Comparison of ENCODE assay signal across 13 cellular contexts in genomic region chr7:73685311-73685710, GRCh38. TPM values are rescaled to one million over a fixed set of nuclear protein-coding genes. Genes with fewer than 3 reads are reported as not detected.
DNase-seq lines count a peak whose midpoint lies in the region; ATAC-seq and TF ChIP-seq lines count a peak whose summit lies in the region.
"Had no signal": no experiment of that assay in that cellular context is flagged by ENCODE, and none has a peak within 500 bp of the region (broad histone marks: within the 10 kb centered on the region; RNA-seq: fewer than 3 reads in every experiment).

No MANE protein-coding gene starts in this region.

- H3K4me3 Mint-ChIP-seq in T-helper 2 cell treated with Interferon-gamma antibody and Interleukin-4, amounts not matched to agents 5 μg/mL and 100 μg/mL, for 36 hours: peak overlapping the region; percentile 64
- peak overlapping the region; percentile 90 for H3K4me3 Mint-ChIP-seq in mesothelial cell of epicardium

- peaks cover 26% of the 10 kb centered on the region for H3K4me1 Mint-ChIP-seq in T-helper 2 cell treated with Interferon-gamma antibody and Interleukin-4, amounts not matched to agents 5 μg/mL and 100 μg/mL, for 36 hours (ENCODE audit: low read depth)
- H3K4me1 Mint-ChIP-seq in mesothelial cell of epicardium: peaks cover 25% of the 10 kb centered on the region

- POLR2A ChIA-PET in RWPE1 (lab: Yijun Ruan, JAX; ENCODE audit: low non-redundant PET): no interaction called here

- H3K9me3 Mint-ChIP-seq in T-helper 2 cell treated with Interferon-gamma antibody and Interleukin-4, amounts not matched to agents 5 μg/mL and 100 μg/mL, for 36 hours: no peaks in the 10 kb centered on the region
- H3K9me3 Mint-ChIP-seq in mesothelial cell of epicardium: no peaks in the 10 kb centered on the region

- CTCF ChIA-PET in RWPE1 (lab: Yijun Ruan, JAX): no interaction called here

- no peak for DNase-seq in T-helper 2 cell treated with Interferon-gamma antibody and Interleukin-4, amounts not matched to agents 5 μg/mL and 100 μg/mL, for 36 hours (ENCODE audit: low spot score)
- DNase-seq in T-helper 2 cell: no peak
- DNase-seq in RWPE1 (ENCODE audit: low spot score): no peak
- no peak for DNase-seq in mesothelial cell of epicardium (ENCODE audit: low spot score in 2 of 2, unreplicated experiment in 2 of 2)
- no peak for DNase-seq in amygdala (lab: John Stamatoyannopoulos, UW)
- DNase-seq: 8988T, NCI-H2029 treated with DMSO at 0.1 percent for 48 hours, SIG-M5, thyroid gland had no signal

- no peak overlapping the region for H3K27ac Mint-ChIP-seq in T-helper 2 cell treated with Interferon-gamma antibody and Interleukin-4, amounts not matched to agents 5 μg/mL and 100 μg/mL, for 36 hours
- H3K27ac Mint-ChIP-seq in mesothelial cell of epicardium: no peak overlapping the region

- no peak for TF ChIP-seq CTCF in RWPE1 (conservative IDR thresholded peaks at IDR 0.05; ENCODE audit: low read depth)
- TF ChIP-seq CTCF in mesothelial cell of epicardium (IDR thresholded peaks at IDR 0.05; ENCODE audit: unreplicated experiment): no peak

- H3K27me3 Mint-ChIP-seq in T-helper 2 cell treated with Interferon-gamma antibody and Interleukin-4, amounts not matched to agents 5 μg/mL and 100 μg/mL, for 36 hours (ENCODE audit: low read depth): no peaks in the 10 kb centered on the region
- H3K27me3 Mint-ChIP-seq in mesothelial cell of epicardium (ENCODE audit: low read depth): no peaks in the 10 kb centered on the region

- no peak for ATAC-seq in HG02885 (IDR thresholded peaks at IDR 0.05; ENCODE audit: poor library complexity, unreplicated experiment)

- H3K27ac ChIP-seq in RWPE1: peak overlapping the region; percentile 14; the same call in 1 of the 2 replicates
- H3K27ac ChIP-seq: cardiac muscle cell, HL-60, prostate gland, thyroid gland had no signal

- H3K36me3 Mint-ChIP-seq in T-helper 2 cell treated with Interferon-gamma antibody and Interleukin-4, amounts not matched to agents 5 μg/mL and 100 μg/mL, for 36 hours (ENCODE audit: low read depth): peaks cover 26% of the 10 kb centered on the region
- H3K36me3 Mint-ChIP-seq in mesothelial cell of epicardium: peaks cover 27% of the 10 kb centered on the region

RNA-seq across cellular contexts. Expression of gene BUD23, which starts 1.9 kb away (rescaled TPM):
- 64.2 to 70.2 TPM (median 69.1 TPM) in 3 replicates for total RNA-seq in mesothelial cell of epicardium

RNA-seq across cellular contexts. Expression of gene DNAJC30, which starts 2.1 kb away (rescaled TPM):
- total RNA-seq in mesothelial cell of epicardium: 13.1 to 14.8 TPM (median 14.6 TPM) in 3 replicates

RNA-seq across cellular contexts. Expression of gene VPS37D, which starts 17.7 kb away (rescaled TPM):
- total RNA-seq in mesothelial cell of epicardium: 15.4 to 16.7 TPM (median 16.1 TPM) in 3 replicates

RNA-seq across cellular contexts. Expression of gene STX1A, which starts 34.2 kb away (rescaled TPM):
- total RNA-seq in mesothelial cell of epicardium: 12.5 to 15.5 TPM (median 13.2 TPM) in 3 replicates

RNA-seq across cellular contexts. Expression of gene ABHD11, which starts 53.3 kb away (rescaled TPM):
- total RNA-seq in mesothelial cell of epicardium: 33.9 to 40.7 TPM (median 35.2 TPM) in 3 replicates
